Comparison of ENCODE assay signal across 12 cellular contexts in genomic region chr12:122944588-122944987, GRCh38. TPM values are rescaled to one million over a fixed set of nuclear protein-coding genes. Genes with fewer than 3 reads are reported as not detected.
DNase-seq lines count a peak whose midpoint lies in the region; ATAC-seq, FAIRE-seq and TF ChIP-seq lines count a peak whose summit lies in the region.
"Had no signal": no experiment of that assay in that cellular context is flagged by ENCODE, and none has a peak within 500 bp of the region (broad histone marks: within the 10 kb centered on the region; RNA-seq: fewer than 3 reads in every experiment).

No MANE protein-coding gene starts in this region.

- intact Hi-C loops in dorsolateral prefrontal cortex (cut with DNase I) (loop anchor here in 1 of 2 donors (10.0 kb wide), 1 partner anchor 50 kb away; the partner anchor contains the start of gene VPS37B), mucosa of descending colon (cut with DNase I, micrococcal nuclease) (no loop called here)

- TF ChIP-seq CTCF in A549 (IDR thresholded peaks at IDR 0.05) (no peak), dorsolateral prefrontal cortex (IDR thresholded peaks at IDR 0.05 in 54 of 56, conservative IDR thresholded peaks at IDR 0.05 in 2 of 56; ENCODE audit: low read depth in 1 of 56, partially characterized antibody in 56 of 56) (peak in 3 of 56 donors; percentile 7 to 19 (median 9)), mucosa of descending colon (IDR thresholded peaks at IDR 0.05) (no peak)

- peak; percentile 25 to 31; a peak in 4 of 6 replicates for ATAC-seq in A549
- ATAC-seq in mucosa of descending colon = peak; percentile 50
- no peak for ATAC-seq in HG03097 (IDR thresholded peaks at IDR 0.05; ENCODE audit: low FRiP score, unreplicated experiment)
- ATAC-seq in HG03159 (IDR thresholded peaks at IDR 0.05; ENCODE audit: unreplicated experiment) = no peak
- ATAC-seq in GM19035 (IDR thresholded peaks at IDR 0.05; ENCODE audit: unreplicated experiment) = no peak

- peak overlapping the region; percentile 58 for H3K4me2 ChIP-seq in A549

- no peak for TF ChIP-seq EP300 in A549 (IDR thresholded peaks at IDR 0.05)

- DNase-seq in A549 (ENCODE audit: low read depth in 1 of 2, low spot score in 1 of 2) (peak in 1 of 2 experiments; percentile 67), NCI-H446 (lab: John Stamatoyannopoulos, UW) (peak; percentile 22 to 75), dorsolateral prefrontal cortex (peak in 9 of 10 donors; percentile 54 to 82 (median 79)), mucosa of descending colon (peak in 1 of 3 donors; percentile 46)
- DNase-seq in activated CD4-positive, alpha-beta T cell treated with anti-CD3 and anti-CD28 coated beads for 48 hours = no peak
- DNase-seq: activated CD4-positive, alpha-beta T cell treated with anti-CD3 and anti-CD28 coated beads, Interleukin-2, amount 10 ng/mL, durations not matched to agents 24 days and 14 days; central memory CD4-positive, alpha-beta T cell; kidney glomerular epithelial cell had no signal

- FAIRE-seq in A549 (lab: Jason Lieb, UNC) = no peak
- FAIRE-seq: GM12891 had no signal

- no peaks in the 10 kb centered on the region for H3K27me3 ChIP-seq in dorsolateral prefrontal cortex

- TF ChIP-seq RAD21 in A549 (conservative IDR thresholded peaks at IDR 0.05 in 1 of 2, IDR thresholded peaks at IDR 0.05 in 1 of 2) = no peak

- WGBS in A549 (ENCODE audit: missing lambda C conversion rate) = 20% methylated on average over 6 of the region's 6 CpGs

- TF ChIP-seq POLR2A in A549 (IDR thresholded peaks at IDR 0.05; ENCODE audit: low read length) = no peak

- H3K4me1 ChIP-seq in A549 (peaks cover 62% of the 10 kb centered on the region), mucosa of descending colon (ENCODE audit: low read depth) (peaks cover 16% of the 10 kb centered on the region)

- H3K27ac ChIP-seq in A549 (peak overlapping the region; percentile 76 to 87), dorsolateral prefrontal cortex (peak overlapping the region in 57 of 59 donors; percentile 3 to 85 (median 72))

- no peaks in the 10 kb centered on the region for H3K36me3 ChIP-seq in mucosa of descending colon (ENCODE audit: low read depth)

- H3K9me3 ChIP-seq in A549 = no peaks in the 10 kb centered on the region
- no peaks in the 10 kb centered on the region for H3K9me3 ChIP-seq in mucosa of descending colon

- CTCF ChIA-PET in A549 (lab: Yijun Ruan, JAX) = interaction anchor here (1.0 to 25.9 kb wide), 7 partner anchors 12 to 151 kb away, joined by 3 to 522 read pairs (median 6); no protein-coding TSS in a partner anchor

- no peak overlapping the region for H3K4me3 ChIP-seq in A549
- peak overlapping the region in 23 of 59 donors; percentile 3 to 48 (median 23) for H3K4me3 ChIP-seq in dorsolateral prefrontal cortex
- H3K4me3 ChIP-seq in mucosa of descending colon = no peak overlapping the region

- POLR2A ChIA-PET in A549 (lab: Yijun Ruan, JAX) = no interaction called here

TF ChIP-seq in A549, 52 proteins besides CTCF, POLR2A, EP300 and RAD21:
- TF ChIP-seq ZFP36 (IDR thresholded peaks at IDR 0.05; ENCODE audit: borderline replicate concordance, partially characterized antibody) = peak; percentile 64
- no peak for TF ChIP-seq GATA3 (IDR thresholded peaks at IDR 0.05; ENCODE audit: borderline replicate concordance)
- TF ChIP-seq SREBF2 (IDR thresholded peaks at IDR 0.05) = no peak
- TF ChIP-seq HOXB13 (CRISPR knock-in tag; IDR thresholded peaks at IDR 0.05; ENCODE audit: low read depth) = no peak
- no peak for TF ChIP-seq JUN (IDR thresholded peaks at IDR 0.05)
- no peak for TF ChIP-seq HOXB5 (CRISPR knock-in tag; IDR thresholded peaks at IDR 0.05)
- no peak for TF ChIP-seq HMGXB4 (CRISPR knock-in tag; IDR thresholded peaks at IDR 0.05; ENCODE audit: borderline replicate concordance)
TF ChIP-seq in A549: peak in this region for 1.

RNA-seq across cellular contexts. Expression of gene ABCB9, which starts 21.7 kb away (rescaled TPM):
- polyA plus RNA-seq in A549 (2011; rRNA removed) (2.7 and 3.1 TPM in 2 replicates), A549 (2017; fragmentation: RNase III; extraction: RNeasy Plus Mini Kit Qiagen cat#74134 plus additional on column Dnase treatment) (4.8 to 5.8 TPM (median 5.0 TPM) in 3 replicates)
- polyA plus RNA-seq in A549 (2012; cell fraction: cytosol; rRNA removed) = 4.5 and 6.7 TPM in 2 replicates
- polyA plus RNA-seq in A549 (2012; cell fraction: nucleus; rRNA removed) = 13.3 and 15.2 TPM in 2 replicates
- 10.3 and 10.5 TPM in 2 replicates for polyA minus RNA-seq in A549 (2011; rRNA and poly(A)+ RNA removed)
- total RNA-seq in dorsolateral prefrontal cortex (10 to 100 TPM; 26.8 to 86.6 (median 52.6) TPM), mucosa of descending colon (1 to 10 TPM; 6.3 to 8.2 (median 6.4) TPM)

RNA-seq across cellular contexts. Expression of gene OGFOD2, which starts 30.5 kb away (rescaled TPM):
- 11.0 and 11.8 TPM in 2 replicates for polyA plus RNA-seq in A549 (2011; rRNA removed)
- 26.7 and 34.0 TPM in 2 replicates for polyA plus RNA-seq in A549 (2012; cell fraction: cytosol; rRNA removed)
- polyA plus RNA-seq in A549 (2012; cell fraction: nucleus; rRNA removed) = 88.1 and 96.6 TPM in 2 replicates
- polyA plus RNA-seq in A549 (2017; fragmentation: RNase III; extraction: RNeasy Plus Mini Kit Qiagen cat#74134 plus additional on column Dnase treatment) = 15.7 to 18.2 TPM (median 17.5 TPM) in 3 replicates
- polyA minus RNA-seq in A549 (2011; rRNA and poly(A)+ RNA removed) = 17.6 and 21.3 TPM in 2 replicates
- 10 to 100 TPM in 119 of 120 experiments, 1 to 10 TPM in 1; 9.6 to 30.5 (median 17.3) TPM for total RNA-seq in dorsolateral prefrontal cortex
- total RNA-seq in mucosa of descending colon = 10 to 100 TPM; 17.0 to 25.0 (median 23.7) TPM

RNA-seq across cellular contexts. Expression of gene ARL6IP4, which starts 35.9 kb away (rescaled TPM):
- polyA plus RNA-seq in A549 (2011; rRNA removed) (152 and 209 TPM in 2 replicates), A549 (2017; fragmentation: RNase III; extraction: RNeasy Plus Mini Kit Qiagen cat#74134 plus additional on column Dnase treatment) (196 to 211 TPM (median 208 TPM) in 3 replicates)
- 289 and 369 TPM in 2 replicates for polyA plus RNA-seq in A549 (2012; cell fraction: cytosol; rRNA removed)
- polyA plus RNA-seq in A549 (2012; cell fraction: nucleus; rRNA removed) = 208 and 222 TPM in 2 replicates
- polyA minus RNA-seq in A549 (2011; rRNA and poly(A)+ RNA removed) = 39.6 and 41.8 TPM in 2 replicates
- total RNA-seq in dorsolateral prefrontal cortex (100 to 1,000 TPM; 127 to 221 (median 162) TPM), mucosa of descending colon (100 to 1,000 TPM; 127 to 171 (median 128) TPM)

RNA-seq across cellular contexts. Expression of gene VPS37B, which starts 48.7 kb away (rescaled TPM):
- polyA plus RNA-seq in A549 (2011; rRNA removed) = 14.4 and 18.6 TPM in 2 replicates
- 21.2 and 21.5 TPM in 2 replicates for polyA plus RNA-seq in A549 (2012; cell fraction: cytosol; rRNA removed)
- polyA plus RNA-seq in A549 (2012; cell fraction: nucleus; rRNA removed) = 27.6 and 29.8 TPM in 2 replicates
- 16.0 to 17.0 TPM (median 16.2 TPM) in 3 replicates for polyA plus RNA-seq in A549 (2017; fragmentation: RNase III; extraction: RNeasy Plus Mini Kit Qiagen cat#74134 plus additional on column Dnase treatment)
- 12.1 and 14.6 TPM in 2 replicates for polyA minus RNA-seq in A549 (2011; rRNA and poly(A)+ RNA removed)
- 10 to 100 TPM; 15.8 to 35.3 (median 22.0) TPM for total RNA-seq in dorsolateral prefrontal cortex
- total RNA-seq in mucosa of descending colon = 100 to 1,000 TPM in 1 of 3 donors, 10 to 100 TPM in 2; 50.7 to 108 (median 81.8) TPM

Comparison
In these comparisons a context has a peak if more than half of its experiments do, and no peak if none do; other contexts are left out.
1. ATAC-seq: peak in A549 (2 of 2) and mucosa of descending colon (single experiment); none in HG03097 (single experiment), HG03159 (single experiment) and GM19035 (single experiment).